32 cellular contexts compared by ENCODE assay signal in genomic region chr11:72231396-72232259, GRCh38. TPM values are rescaled to one million over a fixed set of nuclear protein-coding genes. Genes with fewer than 3 reads are reported as not detected.
A peak's percentile ranks its signal among the peaks of the same experiment; 100 is the strongest.
DNase-seq lines count a peak whose midpoint lies in the region; ATAC-seq and TF ChIP-seq lines count a peak whose summit lies in the region.
"Had no signal": no experiment of that assay in that cellular context is flagged by ENCODE, and none has a peak within 500 bp of the region (broad histone marks: within the 10 kb centered on the region; RNA-seq: fewer than 3 reads in every experiment).

No MANE protein-coding gene starts in this region.

- peak; percentile 81 for DNase-seq in Right ventricle myocardium inferior (ENCODE audit: missing footprints)
- no peak for DNase-seq in right atrium auricular region (ENCODE audit: low spot score)
- peak; percentile 0 for DNase-seq in HuH-7 (ENCODE audit: low spot score)
- peak; percentile 79 for DNase-seq in left ventricle myocardium superior
- peak; percentile 48 for DNase-seq in type B pancreatic cell (ENCODE audit: extremely low spot score, unreplicated experiment)
- no peak for DNase-seq in body of pancreas
- DNase-seq in HCEC 1CT = no peak
- DNase-seq: activated CD4-positive, alpha-beta T cell treated with anti-CD3 and anti-CD28 coated beads, Interleukin-2, amount 10 ng/mL, durations not matched to agents 7 days and 5 days; C1 segment of cervical spinal cord; caudate nucleus; COR-L47; DMS79; dorsolateral prefrontal cortex; GDM1; hypothalamus; left lung; midbrain; NCI-H1694; NCI-H446 treated with DMSO at 0.1 percent for 48 hours had no signal

- intact Hi-C loops in Right ventricle myocardium inferior (cut with DNase I) (no loop called here), left ventricle myocardium superior (cut with micrococcal nuclease) (no loop called here), body of pancreas (cut with DNase I) (no loop called here)

- TF ChIP-seq CTCF in right atrium auricular region (IDR thresholded peaks at IDR 0.05) (no peak), type B pancreatic cell (conservative IDR thresholded peaks at IDR 0.05) (no peak), body of pancreas (IDR thresholded peaks at IDR 0.05) (no peak)

- H3K4me3 Mint-ChIP-seq in type B pancreatic cell = no peak overlapping the region
- H3K4me3 Mint-ChIP-seq: activated CD4-positive, alpha-beta T cell treated with anti-CD3 and anti-CD28 coated beads, Interleukin-2, amount 10 ng/mL, durations not matched to agents 7 days and 5 days; naive thymus-derived CD4-positive, alpha-beta T cell; T-helper 2 cell treated with Interferon-gamma antibody and Interleukin-4, amounts not matched to agents 5 μg/mL and 100 μg/mL, for 36 hours had no signal

- H3K27me3 ChIP-seq in right atrium auricular region (no peaks in the 10 kb centered on the region), body of pancreas (no peaks in the 10 kb centered on the region)
- H3K27me3 ChIP-seq: dorsolateral prefrontal cortex, gastroesophageal sphincter, left lung had no signal

- peak overlapping the region in 1 of 2 donors; percentile 53 for H3K27ac ChIP-seq in right atrium auricular region
- H3K27ac ChIP-seq in body of pancreas = no peak overlapping the region
- H3K27ac ChIP-seq: dorsolateral prefrontal cortex, HL-60, left lung, VCaP had no signal

- H3K27ac Mint-ChIP-seq in type B pancreatic cell = no peak overlapping the region
- H3K27ac Mint-ChIP-seq: T-helper 2 cell treated with Interferon-gamma antibody and Interleukin-4, amounts not matched to agents 5 μg/mL and 100 μg/mL, for 36 hours had no signal

- 68 to 87% methylated on average over 7 to 9 of the region's 9 CpGs for WGBS in body of pancreas, 2 donors

- no peaks in the 10 kb centered on the region for H3K27me3 Mint-ChIP-seq in type B pancreatic cell
- H3K27me3 Mint-ChIP-seq: activated CD4-positive, alpha-beta T cell treated with anti-CD3 and anti-CD28 coated beads, Interleukin-2, amount 10 ng/mL, durations not matched to agents 7 days and 5 days; naive thymus-derived CD4-positive, alpha-beta T cell had no signal

- TF ChIP-seq POLR2A in GM18505 (IDR thresholded peaks at IDR 0.05; ENCODE audit: borderline replicate concordance, extremely low read depth, insufficient read depth, insufficient read length) (no peak), body of pancreas (IDR thresholded peaks at IDR 0.05) (no peak)

- H3K36me3 ChIP-seq in right atrium auricular region (peaks cover 91% of the 10 kb centered on the region), body of pancreas (replicated peaks in 1 of 2; ENCODE audit: insufficient read depth in 1 of 2, low read depth in 2 of 2) (peaks cover 0 to 20% of the 10 kb centered on the region in 2 donors)

- ATAC-seq in Right ventricle myocardium inferior (peak; percentile 42), left ventricle myocardium superior (peak; percentile 56), GM18505 (IDR thresholded peaks at IDR 0.05; ENCODE audit: unreplicated experiment) (no peak), body of pancreas (no peak)
- ATAC-seq: activated naive CD4-positive, alpha-beta T cell treated with anti-CD3 and anti-CD28 coated beads, Interleukin-2, amount 50 U/mL, for 72 hours; gastroesophageal sphincter; left lung; naive thymus-derived CD4-positive, alpha-beta T cell had no signal

- H3K4me1 Mint-ChIP-seq in type B pancreatic cell (ENCODE audit: unreplicated experiment) = peaks cover 7% of the 10 kb centered on the region

- no peaks in the 10 kb centered on the region for H3K9me3 Mint-ChIP-seq in type B pancreatic cell
- H3K9me3 Mint-ChIP-seq: activated CD4-positive, alpha-beta T cell treated with anti-CD3 and anti-CD28 coated beads, Interleukin-2, amount 10 ng/mL, durations not matched to agents 7 days and 5 days; activated naive CD4-positive, alpha-beta T cell treated with anti-CD3 and anti-CD28 coated beads, Interleukin-2, amount 50 U/mL, for 72 hours; naive thymus-derived CD4-positive, alpha-beta T cell; T-helper 2 cell treated with Interferon-gamma antibody and Interleukin-4, amounts not matched to agents 5 μg/mL and 100 μg/mL, for 36 hours had no signal

- peaks cover 0 to 17% of the 10 kb centered on the region in 2 donors for H3K4me1 ChIP-seq in right atrium auricular region
- H3K4me1 ChIP-seq in body of pancreas = no peaks in the 10 kb centered on the region

- H3K36me3 Mint-ChIP-seq in type B pancreatic cell = peaks cover 32% of the 10 kb centered on the region
- H3K36me3 Mint-ChIP-seq: activated naive CD4-positive, alpha-beta T cell treated with anti-CD3 and anti-CD28 coated beads, Interleukin-2, amount 50 U/mL, for 72 hours had no signal

- H3K9me3 ChIP-seq in right atrium auricular region (no peaks in the 10 kb centered on the region), body of pancreas (no peaks in the 10 kb centered on the region)
- H3K9me3 ChIP-seq: gastroesophageal sphincter, left lung had no signal

- H3K4me3 ChIP-seq in right atrium auricular region (no peak overlapping the region), body of pancreas (no peak overlapping the region)
- H3K4me3 ChIP-seq: dorsolateral prefrontal cortex, gastroesophageal sphincter, left lung, smooth muscle cell had no signal

RNA-seq across cellular contexts. Expression of gene INPPL1, which starts 7.1 kb away (rescaled TPM):
- 130 TPM for total RNA-seq in Right ventricle myocardium inferior
- total RNA-seq in right atrium auricular region = 10 to 100 TPM; 68.8 to 84.5 TPM
- 136 TPM for total RNA-seq in left ventricle myocardium superior
- 179 and 231 TPM in 2 replicates for total RNA-seq in type B pancreatic cell (ENCODE audit: low replicate concordance)
- total RNA-seq in body of pancreas = 10 to 100 TPM; 47.2 to 53.7 TPM

RNA-seq across cellular contexts. Expression of gene PHOX2A, which starts 12.3 kb away (rescaled TPM):
- total RNA-seq in Right ventricle myocardium inferior (not detected), right atrium auricular region (not detected), left ventricle myocardium superior (not detected), type B pancreatic cell (ENCODE audit: low replicate concordance) (2.8 and 3.0 TPM in 2 replicates), body of pancreas (not detected)
- total RNA-seq: activated CD4-positive, alpha-beta T cell treated with anti-CD3 and anti-CD28 coated beads, Interleukin-2, amount 10 ng/mL, durations not matched to agents 7 days and 5 days; activated naive CD4-positive, alpha-beta T cell treated with anti-CD3 and anti-CD28 coated beads, Interleukin-2, amount 50 U/mL, for 72 hours; aorta; endothelial cell of umbilical vein; fibroblast of lung; left lung; naive thymus-derived CD4-positive, alpha-beta T cell; omental fat pad; renal cortical epithelial cell; smooth muscle cell had no signal

RNA-seq across cellular contexts. Expression of gene FOLR2, which starts 15.0 kb away (rescaled TPM):
- total RNA-seq in Right ventricle myocardium inferior (33.1 TPM), right atrium auricular region (10 to 100 TPM; 10.8 to 32.5 TPM), left ventricle myocardium superior (21.9 TPM), type B pancreatic cell (ENCODE audit: low replicate concordance) (not detected in 2 replicates), body of pancreas (10 to 100 TPM; 11.4 to 49.1 TPM)
- total RNA-seq: activated CD4-positive, alpha-beta T cell treated with anti-CD3 and anti-CD28 coated beads, Interleukin-2, amount 10 ng/mL, durations not matched to agents 7 days and 5 days; activated naive CD4-positive, alpha-beta T cell treated with anti-CD3 and anti-CD28 coated beads, Interleukin-2, amount 50 U/mL, for 72 hours; endothelial cell of umbilical vein; fibroblast of lung; renal cortical epithelial cell; smooth muscle cell had no signal

RNA-seq across cellular contexts. Expression of gene FOLR1, which starts 39.7 kb away (rescaled TPM):
- total RNA-seq in Right ventricle myocardium inferior = 1.2 TPM
- total RNA-seq in right atrium auricular region = not detected
- total RNA-seq in left ventricle myocardium superior = 0.50 TPM
- 2.7 and 6.7 TPM in 2 replicates for total RNA-seq in type B pancreatic cell (ENCODE audit: low replicate concordance)
- 1 to 10 TPM in 1 of 2 donors, under 1 TPM in 1; 0.52 to 3.0 TPM for total RNA-seq in body of pancreas
- total RNA-seq: activated CD4-positive, alpha-beta T cell treated with anti-CD3 and anti-CD28 coated beads, Interleukin-2, amount 10 ng/mL, durations not matched to agents 7 days and 5 days; activated naive CD4-positive, alpha-beta T cell treated with anti-CD3 and anti-CD28 coated beads, Interleukin-2, amount 50 U/mL, for 72 hours; aorta; endothelial cell of umbilical vein; fibroblast of lung; naive thymus-derived CD4-positive, alpha-beta T cell; omental fat pad had no signal

Comparison
In these comparisons a context has a peak if more than half of its experiments do, and no peak if none do; other contexts are left out.
1. DNase-seq: peak in Right ventricle myocardium inferior (single experiment), HuH-7 (single experiment), left ventricle myocardium superior (single experiment) and type B pancreatic cell (single experiment); none in right atrium auricular region (single experiment), body of pancreas (0 of 4) and HCEC 1CT (single experiment).
2. ATAC-seq: peak in Right ventricle myocardium inferior (single experiment) and left ventricle myocardium superior (single experiment); none in GM18505 (single experiment) and body of pancreas (single experiment).
3. RNA of gene FOLR2, which starts 15.0 kb away (total RNA-seq): 11.4 to 49.1 TPM in body of pancreas, 33.1 TPM in Right ventricle myocardium inferior (single experiment), 10.8 to 32.5 TPM in right atrium auricular region and 21.9 TPM in left ventricle myocardium superior (single experiment); not detected in type B pancreatic cell; every median in the first group is over 10 times any median in the second.